19 cellular contexts compared by ENCODE assay signal in genomic region chr15:71433402-71433801, GRCh38.
A peak's percentile ranks its signal among the peaks of the same experiment; 100 is the strongest.
DNase-seq lines count a peak whose midpoint lies in the region; ATAC-seq and TF ChIP-seq lines count a peak whose summit lies in the region.
"Had no signal": no experiment of that assay in that cellular context is flagged by ENCODE, and none has a peak within 500 bp of the region (broad histone marks: within the 10 kb centered on the region; RNA-seq: fewer than 3 reads in every experiment).

No MANE protein-coding gene starts in this region.

- peak; percentile 7 for DNase-seq in DMS53 (lab: John Stamatoyannopoulos, UW)
- DNase-seq in DMS53 treated with DMSO at 0.1 percent for 48 hours (lab: John Stamatoyannopoulos, UW; ENCODE audit: unreplicated experiment) = no peak
- DNase-seq in RWPE2 (ENCODE audit: low spot score) = no peak
- no peak for DNase-seq in mesenchymal stem cell
- peak; percentile 20 for DNase-seq in transverse colon
- no peak for DNase-seq in foreskin melanocyte
- DNase-seq in trophoblast cell = no peak
- DNase-seq: CD8-positive, alpha-beta T cell; COR-L47; DMS 273 treated with DMSO at 0.1 percent for 48 hours; DMS79; GDM1; GOT3; H9; KBM-7 had no signal

- H3K9me3 ChIP-seq in RWPE2 (ENCODE audit: severe bottlenecking) (no peaks in the 10 kb centered on the region), mesenchymal stem cell (ENCODE audit: control insufficient read depth, low read length) (peaks cover 6% of the 10 kb centered on the region), transverse colon (no peaks in the 10 kb centered on the region), trophoblast cell (ENCODE audit: insufficient read depth, low read depth, low read length) (peaks cover 5% of the 10 kb centered on the region)
- H3K9me3 ChIP-seq: BLaER1 treated with 17β-estradiol and CSF1 and Interleukin-3, amounts not matched to agents 10 nM and 100 nM had no signal

- WGBS in mesenchymal stem cell = 86% methylated on average over 1 of the region's 1 CpG
- 87% methylated on average over 1 of the region's 1 CpG; no CpG with 5 or more reads in 1 of the 2 donors for WGBS in transverse colon (ENCODE audit: low coverage in 1 of 2), 2 donors
- WGBS in trophoblast cell (ENCODE audit: extremely low coverage, insufficient coverage, insufficient read length) = no CpG with 5 or more reads among the region's 1 CpG

- in situ Hi-C loops in transverse colon (cut with MboI; ENCODE audit: low pct_ligation_motif_present in 1 of 4, low pct_unique_long_range_greater_than_20kb in 1 of 4, low sequenced_read_pairs in 3 of 4) = loop anchor here in 3 of 4 donors (10.0 to 25.0 kb wide), 2 partner anchors 319 to 421 kb away; partner anchors contain the start of gene THSD4 (in 1 of the 3)

- H2AK5ac ChIP-seq in mesenchymal stem cell (ENCODE audit: low read length, severe bottlenecking) (peak overlapping the region; percentile 75), trophoblast cell (ENCODE audit: low read length) (no peak overlapping the region)

- no peak overlapping the region for H4K12ac ChIP-seq in trophoblast cell (ENCODE audit: low read depth, low read length)

- no peak for TF ChIP-seq POLR2A in transverse colon (IDR thresholded peaks at IDR 0.05)

- H4K91ac ChIP-seq in mesenchymal stem cell (ENCODE audit: low read length) (peak overlapping the region; percentile 40), trophoblast cell (ENCODE audit: low read depth, low read length) (no peak overlapping the region)

- H2BK15ac ChIP-seq in mesenchymal stem cell (ENCODE audit: low read depth, poor library complexity, severe bottlenecking) = no peak overlapping the region

- H2BK12ac ChIP-seq in mesenchymal stem cell (ENCODE audit: low read length in 2 of 2) (no peak overlapping the region), trophoblast cell (ENCODE audit: low read length) (no peak overlapping the region)

- no peak overlapping the region for H2BK120ac ChIP-seq in mesenchymal stem cell (ENCODE audit: low read depth, low read length)
- no peak overlapping the region for H2BK120ac ChIP-seq in trophoblast cell (ENCODE audit: insufficient read depth, low read length, poor library complexity)

- H3K4me1 ChIP-seq in RWPE2 (ENCODE audit: insufficient read depth, poor library complexity, severe bottlenecking) (peaks cover 26% of the 10 kb centered on the region), mesenchymal stem cell (ENCODE audit: control insufficient read depth, insufficient read depth, low read depth, low read length) (peaks cover 2% of the 10 kb centered on the region), transverse colon (no peaks in the 10 kb centered on the region), trophoblast cell (ENCODE audit: control insufficient read depth in 1 of 2, insufficient read depth in 2 of 2, low read length in 2 of 2) (no peaks in the 10 kb centered on the region)

- H3K23ac ChIP-seq in mesenchymal stem cell (ENCODE audit: low read length in 2 of 2) = peak overlapping the region in 1 of 2 experiments; percentile 72
- no peak overlapping the region for H3K23ac ChIP-seq in trophoblast cell (ENCODE audit: low read length)

- no peak overlapping the region for H3K4ac ChIP-seq in mesenchymal stem cell (ENCODE audit: low read depth in 1 of 2, low read length in 2 of 2)
- H3K4ac ChIP-seq in trophoblast cell (ENCODE audit: low read depth, low read length) = no peak overlapping the region

- no peak for TF ChIP-seq EP300 in transverse colon (IDR thresholded peaks at IDR 0.05; ENCODE audit: low read depth)

- no peak overlapping the region for H2AFZ ChIP-seq in mesenchymal stem cell (ENCODE audit: low read depth, low read length)
- H2AFZ ChIP-seq in trophoblast cell (ENCODE audit: insufficient read depth, low read length, poor library complexity) = no peak overlapping the region

- H3K27ac ChIP-seq in RWPE2 (ENCODE audit: poor library complexity, severe bottlenecking) (peak overlapping the region; percentile 88), mesenchymal stem cell (ENCODE audit: low read length, poor library complexity, severe bottlenecking) (no peak overlapping the region), transverse colon (no peak overlapping the region), trophoblast cell (ENCODE audit: low read depth, low read length) (no peak overlapping the region)
- H3K27ac ChIP-seq: 22Rv1; BLaER1 treated with 17β-estradiol and CSF1 and Interleukin-3, amounts not matched to agents 10 nM and 100 nM; HL-60 had no signal

- H3K4me3 ChIP-seq in RWPE2 (ENCODE audit: severe bottlenecking) (no peak overlapping the region), mesenchymal stem cell (ENCODE audit: insufficient read depth in 1 of 2, low read depth in 1 of 2, low read length in 2 of 2) (no peak overlapping the region), transverse colon (no peak overlapping the region), trophoblast cell (ENCODE audit: low read depth, low read length) (no peak overlapping the region)
- H3K4me3 ChIP-seq: BLaER1 treated with 17β-estradiol and CSF1 and Interleukin-3, amounts not matched to agents 10 nM and 100 nM had no signal

- H3K4me2 ChIP-seq in mesenchymal stem cell (ENCODE audit: low read length, poor library complexity, severe bottlenecking) (no peak overlapping the region), trophoblast cell (ENCODE audit: low read length) (no peak overlapping the region)
- H3K4me2 ChIP-seq: BLaER1 treated with 17β-estradiol and CSF1 and Interleukin-3, amounts not matched to agents 10 nM and 100 nM had no signal

- no peaks in the 10 kb centered on the region for H3K27me3 ChIP-seq in RWPE2 (ENCODE audit: insufficient read depth, poor library complexity, severe bottlenecking)
- no peaks in the 10 kb centered on the region for H3K27me3 ChIP-seq in mesenchymal stem cell (ENCODE audit: control insufficient read depth in 1 of 2, insufficient read depth in 1 of 2, low read length in 2 of 2)
- no peaks in the 10 kb centered on the region for H3K27me3 ChIP-seq in transverse colon
- peaks cover 2% of the 10 kb centered on the region for H3K27me3 ChIP-seq in trophoblast cell (ENCODE audit: insufficient read depth, low read length)
- H3K27me3 ChIP-seq: BLaER1 treated with 17β-estradiol and CSF1 and Interleukin-3, amounts not matched to agents 10 nM and 100 nM had no signal

- H3K18ac ChIP-seq in mesenchymal stem cell (ENCODE audit: low read depth in 1 of 2, low read length in 2 of 2) (peak overlapping the region in 1 of 2 experiments; percentile 23), trophoblast cell (ENCODE audit: low read length) (no peak overlapping the region)

- intact Hi-C loops in transverse colon (cut with DNase I; ENCODE audit: low total_unique reads) = no loop called here

- H3K9ac ChIP-seq in mesenchymal stem cell (ENCODE audit: low read length) = no peak overlapping the region
- H3K9ac ChIP-seq in trophoblast cell (ENCODE audit: low read length) = no peak overlapping the region
- H3K9ac ChIP-seq: BLaER1 treated with 17β-estradiol and CSF1 and Interleukin-3, amounts not matched to agents 10 nM and 100 nM had no signal

- H4K8ac ChIP-seq in mesenchymal stem cell (ENCODE audit: low read length) (peak overlapping the region; percentile 46), trophoblast cell (ENCODE audit: low read depth, low read length) (no peak overlapping the region)

- TF ChIP-seq CTCF in RWPE2 (IDR thresholded peaks at IDR 0.05; ENCODE audit: poor library complexity, severe bottlenecking) = no peak
- TF ChIP-seq CTCF in transverse colon (IDR thresholded peaks at IDR 0.05) = no peak

- ATAC-seq in RWPE2 (ENCODE audit: low read depth) = no peak; the same call in 2 of the 3 replicates
- ATAC-seq in HG03565 (IDR thresholded peaks at IDR 0.05; ENCODE audit: unreplicated experiment) = no peak
- ATAC-seq: CD8-positive, alpha-beta T cell had no signal

- H3K79me1 ChIP-seq in mesenchymal stem cell (replicated peaks; ENCODE audit: low read length, poor library complexity, severe bottlenecking) (peaks cover 1% of the 10 kb centered on the region), trophoblast cell (ENCODE audit: low read length) (no peaks in the 10 kb centered on the region)

- peak overlapping the region in 1 of 2 experiments; percentile 81 for H3K14ac ChIP-seq in mesenchymal stem cell (ENCODE audit: low read length in 2 of 2)
- H3K14ac ChIP-seq in trophoblast cell (ENCODE audit: low read length) = no peak overlapping the region

- no peak overlapping the region for H2BK5ac ChIP-seq in mesenchymal stem cell (ENCODE audit: low read depth, low read length, poor library complexity, severe bottlenecking)
- no peak overlapping the region for H2BK5ac ChIP-seq in trophoblast cell (ENCODE audit: low read depth, low read length, poor library complexity)

- H3K79me2 ChIP-seq in trophoblast cell (ENCODE audit: control insufficient read depth, insufficient read depth, low read length, poor library complexity) = no peaks in the 10 kb centered on the region

- peaks cover 15% of the 10 kb centered on the region for H3K36me3 ChIP-seq in RWPE2 (ENCODE audit: low read depth)
- peaks cover 0 to 5% of the 10 kb centered on the region in 2 experiments for H3K36me3 ChIP-seq in mesenchymal stem cell (ENCODE audit: control insufficient read depth in 1 of 2, insufficient read depth in 2 of 2, low read depth in 1 of 2, low read length in 2 of 2)
- H3K36me3 ChIP-seq in transverse colon = no peaks in the 10 kb centered on the region
- H3K36me3 ChIP-seq in trophoblast cell (ENCODE audit: control insufficient read depth in 1 of 2, insufficient read depth in 2 of 2, low read length in 2 of 2) = no peaks in the 10 kb centered on the region
- H3K36me3 ChIP-seq: BLaER1 treated with 17β-estradiol and CSF1 and Interleukin-3, amounts not matched to agents 10 nM and 100 nM had no signal

Comparison
In these comparisons a context has a peak if more than half of its experiments do, and no peak if none do; other contexts are left out.
1. DNase-seq: peak in DMS53 (single experiment) and transverse colon (single experiment); none in DMS53 treated with DMSO at 0.1 percent for 48 hours (single experiment), RWPE2 (single experiment), mesenchymal stem cell (single experiment), foreskin melanocyte (single experiment) and trophoblast cell (0 of 2).